In genomic region chr4:159432436-159432835, GRCh38 we compare ENCODE assay signal across 1 cellular context.
TF ChIP-seq lines count a peak whose summit lies in the region.

No MANE protein-coding gene starts in this region.

TF ChIP-seq in GM23338, 12 proteins besides CTCF, POLR2A, EP300 and RAD21 (continued from another document):
- TF ChIP-seq ZNF462 (CRISPR knock-in tag; IDR thresholded peaks at IDR 0.05) (no peak), POLR2AphosphoS5 (IDR thresholded peaks at IDR 0.05; ENCODE audit: low read depth) (no peak), ZNF331 (CRISPR knock-in tag; IDR thresholded peaks at IDR 0.05; ENCODE audit: low read depth) (no peak), EZH2 (IDR thresholded peaks at IDR 0.05; ENCODE audit: low read depth, unreplicated experiment) (no peak), ETS1 (IDR thresholded peaks at IDR 0.05) (no peak), REST (IDR thresholded peaks at IDR 0.05; ENCODE audit: unreplicated experiment) (no peak), STAT1 (IDR thresholded peaks at IDR 0.05; ENCODE audit: unreplicated experiment) (no peak), EZH2phosphoT487 (IDR thresholded peaks at IDR 0.05; ENCODE audit: unreplicated experiment) (no peak)
